In genomic region chr4:107801766-107802211, GRCh38 we compare ENCODE assay signal across 15 cellular contexts. TPM values are rescaled to one million over a fixed set of nuclear protein-coding genes. Genes with fewer than 3 reads are reported as not detected.
DNase-seq lines count a peak whose midpoint lies in the region; ATAC-seq and TF ChIP-seq lines count a peak whose summit lies in the region.
"Had no signal": no experiment of that assay in that cellular context is flagged by ENCODE, and none has a peak within 500 bp of the region (broad histone marks: within the 10 kb centered on the region; RNA-seq: fewer than 3 reads in every experiment).

No MANE protein-coding gene starts in this region.

- TF ChIP-seq CTCF in astrocyte of the cerebellum (IDR thresholded peaks at IDR 0.05; ENCODE audit: low read depth, low read length, missing control alignments), result no peak
- TF ChIP-seq CTCF in lung (IDR thresholded peaks at IDR 0.05; ENCODE audit: control extremely low read depth, extremely low read depth), result no peak
- TF ChIP-seq CTCF in GM10248 (IDR thresholded peaks at IDR 0.05; ENCODE audit: control extremely low read depth, extremely low read depth, low read depth, missing control alignments), result no peak

- CTCF ChIA-PET in GM10248 (lab: Yijun Ruan, JAX), result interaction anchor here (0.7 to 1.2 kb wide), 2 partner anchors 13 to 14 kb away, joined by 3 read pairs; no protein-coding TSS in a partner anchor

- peak; percentile 85 for DNase-seq in COLO829 (ENCODE audit: low spot score)
- peak; percentile 44 for DNase-seq in HT-29 (ENCODE audit: low spot score)
- DNase-seq in astrocyte of the cerebellum (ENCODE audit: low read depth), result peak; percentile 24
- DNase-seq in lung (ENCODE audit: low spot score), result peak; percentile 61
- DNase-seq in activated naive CD4-positive, alpha-beta T cell (lab: John Stamatoyannopoulos, UW), result no peak
- DNase-seq in retina, result no peak
- no peak for DNase-seq in GM10248 (ENCODE audit: extremely low spot score)
- DNase-seq: brain microvascular endothelial cell; MM.1S; NCI-H526 treated with DMSO at 0.1 percent for 48 hours; psoas muscle; SJCRH30; stimulated activated CD4-positive, alpha-beta T cell treated with anti-CD3 and anti-CD28 coated beads, Interleukin-4, amount 100 ng/mL, for 1 hour; stimulated activated naive CD4-positive, alpha-beta T cell had no signal

- peaks cover 0 to 1% of the 10 kb centered on the region in 2 donors for H3K4me1 ChIP-seq in lung (ENCODE audit: control insufficient read depth in 2 of 2, insufficient read depth in 2 of 2, low read length in 2 of 2)
- H3K4me1 ChIP-seq: psoas muscle, SJCRH30 had no signal

- H3K4me3 ChIP-seq in astrocyte of the cerebellum (ENCODE audit: low read depth, low read length), result no peak overlapping the region
- H3K4me3 ChIP-seq in lung, result no peak overlapping the region
- H3K4me3 ChIP-seq: psoas muscle, SJCRH30 had no signal

- peak overlapping the region in 1 of 2 donors; percentile 77 for H3K27ac ChIP-seq in lung (ENCODE audit: low read depth in 1 of 2, low read length in 1 of 2)
- H3K27ac ChIP-seq: brain microvascular endothelial cell, psoas muscle, SJCRH30 had no signal

- 25 to 80% methylated on average over 1 of the region's 1 CpG for WGBS in lung, 2 donors

- H3K36me3 ChIP-seq in lung (ENCODE audit: control insufficient read depth in 2 of 2, insufficient read depth in 2 of 2, low read length in 2 of 2), result no peaks in the 10 kb centered on the region
- H3K36me3 ChIP-seq: brain microvascular endothelial cell, SJCRH30 had no signal

- H3K9me3 ChIP-seq in lung (ENCODE audit: control insufficient read depth in 2 of 2, insufficient read depth in 1 of 2, low read length in 1 of 2), result no peaks in the 10 kb centered on the region
- H3K9me3 ChIP-seq: psoas muscle, SJCRH30 had no signal

- in situ Hi-C loops in astrocyte of the cerebellum (cut with HindIII; ENCODE audit: low sequenced_read_pairs), result no loop called here

- ATAC-seq in lung (ENCODE audit: insufficient read depth, low FRiP score) (peak; percentile 78), GM21526 (IDR thresholded peaks at IDR 0.05; ENCODE audit: low FRiP score, unreplicated experiment) (no peak)
- ATAC-seq: psoas muscle had no signal

- POLR2A ChIA-PET in GM10248 (lab: Yijun Ruan, JAX), result no interaction called here

- H3K27me3 ChIP-seq in lung (ENCODE audit: control insufficient read depth, insufficient read depth), result no peaks in the 10 kb centered on the region
- H3K27me3 ChIP-seq: brain microvascular endothelial cell, SJCRH30 had no signal

RNA-seq across cellular contexts. Expression of gene SGMS2, which starts 22.9 kb away (rescaled TPM):
- total RNA-seq in HT-29 (2014; rRNA removed; shearing (Covaris generic)), result 88.1 and 133 TPM in 2 replicates
- 100 to 1,000 TPM in 1 of 2 donors, 10 to 100 TPM in 1; 60.5 to 124 TPM for total RNA-seq in lung
- polyA plus RNA-seq in lung, result 10 to 100 TPM; 10.0 to 32.2 TPM

Comparison
In these comparisons a context has a peak if more than half of its experiments do, and no peak if none do; other contexts are left out.
1. DNase-seq: peak in COLO829 (single experiment), HT-29 (single experiment), astrocyte of the cerebellum (single experiment) and lung (single experiment); none in activated naive CD4-positive, alpha-beta T cell (0 of 4), retina (single experiment) and GM10248 (single experiment).